In the genomic region with DNA sequence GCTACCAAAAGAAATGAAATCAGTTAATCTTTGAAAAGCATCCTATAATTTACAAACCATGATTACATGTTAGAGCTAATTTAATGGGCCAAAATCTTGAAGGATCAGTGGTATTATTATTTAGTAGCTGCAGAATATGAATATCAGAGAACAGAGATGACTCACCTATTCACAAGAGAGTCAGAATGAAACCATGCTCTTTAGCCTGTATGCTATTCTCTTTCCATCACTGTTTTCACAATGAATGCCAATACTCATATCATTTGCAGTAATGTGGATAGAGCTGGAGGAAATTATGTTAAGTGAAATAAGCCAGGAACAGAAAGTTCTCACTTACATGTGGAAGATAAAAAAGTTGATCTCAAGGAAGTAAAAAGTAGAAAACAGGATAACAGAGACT, we compare ENCODE assay signal across 11 cellular contexts.
DNase-seq lines count a peak whose midpoint lies in the region; ATAC-seq, FAIRE-seq and TF ChIP-seq lines count a peak whose summit lies in the region.
"Had no signal": no experiment of that assay in that cellular context is flagged by ENCODE, and none has a peak within 500 bp of the region (broad histone marks: within the 10 kb centered on the region; RNA-seq: fewer than 3 reads in every experiment).

No MANE protein-coding gene starts in this region.

- no peaks in the 10 kb centered on the region for H3K27me3 ChIP-seq in bronchial epithelial cell (ENCODE audit: control insufficient read depth, insufficient read depth, low read length)

- no peak overlapping the region for H3K4me3 ChIP-seq in bronchial epithelial cell (ENCODE audit: low read depth, low read length)

- TF ChIP-seq CTCF in bronchial epithelial cell (IDR thresholded peaks at IDR 0.05; ENCODE audit: insufficient read depth, low read length, severe bottlenecking) = no peak

- no peak for FAIRE-seq in bronchial epithelial cell (lab: Jason Lieb, UNC)

- peak; percentile 10 for DNase-seq in bronchial epithelial cell (ENCODE audit: low read depth)
- DNase-seq in SKM-1 treated with dmso at 0.1 percent for 144 hours (lab: John Stamatoyannopoulos, UW; ENCODE audit: unreplicated experiment) = no peak
- no peak for DNase-seq in A172 (ENCODE audit: low spot score)
- no peak for DNase-seq in NCI-H1048 (lab: John Stamatoyannopoulos, UW)
- no peak for DNase-seq in stimulated activated CD4-positive, alpha-beta T cell treated with anti-CD3 and anti-CD28 coated beads, Interleukin-4, amount 100 ng/mL, for 24 hours
- DNase-seq: CD4-positive, alpha-beta T cell; hippocampal formation; WERI-Rb-1 had no signal

- H3K36me3 ChIP-seq in bronchial epithelial cell (ENCODE audit: control insufficient read depth, insufficient read depth, low read length) = no peaks in the 10 kb centered on the region
- H3K36me3 ChIP-seq: WERI-Rb-1 had no signal

- ATAC-seq in GM18520 (IDR thresholded peaks at IDR 0.05; ENCODE audit: unreplicated experiment) (peak; percentile 92), GM21515 (IDR thresholded peaks at IDR 0.05; ENCODE audit: unreplicated experiment) (peak; percentile 90), HG03097 (IDR thresholded peaks at IDR 0.05; ENCODE audit: low FRiP score, unreplicated experiment) (peak; percentile 96)
